In genomic region chr9:127539982-127540663, GRCh38 we compare ENCODE assay signal across 14 cellular contexts.
A peak's percentile ranks its signal among the peaks of the same experiment; 100 is the strongest.
DNase-seq lines count a peak whose midpoint lies in the region; ATAC-seq, FAIRE-seq and TF ChIP-seq lines count a peak whose summit lies in the region.
"Had no signal": no experiment of that assay in that cellular context is flagged by ENCODE, and none has a peak within 500 bp of the region (broad histone marks: within the 10 kb centered on the region; RNA-seq: fewer than 3 reads in every experiment).

No MANE protein-coding gene starts in this region.

- CTCF ChIA-PET in IMR-90 (lab: Yijun Ruan, JAX) = no interaction called here

- no peak overlapping the region for H3K27ac Mint-ChIP-seq in activated T-cell treated with anti-CD3 and anti-CD28 coated beads, Interleukin-2, amount 50 U/mL, for 24 hours
- H3K27ac Mint-ChIP-seq: activated naive CD8-positive, alpha-beta T cell had no signal

- H2AK9ac ChIP-seq in IMR-90 (replicated peaks; ENCODE audit: low read depth, low read length, poor library complexity) = peak overlapping the region; percentile 96

- no TSS peak for BruUV-seq in IMR-90 (replicated peaks; lab: Mats Ljungman, UMichigan)

- DNase-seq in IMR-90 (no peak), ascending aorta (ENCODE audit: low spot score in 2 of 2) (no peak), kidney (no peak), thyroid gland (peak; percentile 76 to 82), DMS79 treated with DMSO at 0.1 percent for 48 hours (lab: John Stamatoyannopoulos, UW) (no peak), anterior cingulate cortex (lab: John Stamatoyannopoulos, UW) (no peak)
- no peak for DNase-seq in activated T-cell treated with anti-CD3 and anti-CD28 coated beads, Interleukin-2, amount 50 U/mL, for 24 hours
- DNase-seq: effector CD8-positive, alpha-beta T cell; NCI-H1105; RPMI8226; T1000 had no signal

- H3K9me3 Mint-ChIP-seq in activated T-cell treated with anti-CD3 and anti-CD28 coated beads, Interleukin-2, amount 50 U/mL, for 24 hours = no peaks in the 10 kb centered on the region

- in situ Hi-C loops in IMR-90 (cut with MboI; ENCODE audit: low sequenced_read_pairs) = no loop called here

- peak overlapping the region; percentile 61 for H3K14ac ChIP-seq in IMR-90 (replicated peaks; ENCODE audit: low read depth, low read length)

- ATAC-seq in IMR-90 (ENCODE audit: low read depth) = no peak
- no peak for ATAC-seq in GM19397 (IDR thresholded peaks at IDR 0.05; ENCODE audit: unreplicated experiment)

- POLR2A ChIA-PET in IMR-90 (lab: Charles Lee; ENCODE audit: unreplicated experiment) = no interaction called here

- peaks cover 93% of the 10 kb centered on the region for H4K20me1 ChIP-seq in IMR-90 (ENCODE audit: insufficient read depth, low read length)

- intact Hi-C loops in IMR-90 (cut with micrococcal nuclease) (no loop called here), ascending aorta (cut with DNase I) (loop anchor here (1.0 to 2.0 kb wide), 2 partner anchors 15 to 39 kb away; no protein-coding TSS in a partner anchor), kidney (cut with DNase I) (no loop called here), thyroid gland (cut with DNase I) (no loop called here)

- TF ChIP-seq RAD21 in IMR-90 (IDR thresholded peaks at IDR 0.05; ENCODE audit: low read length) = no peak

- peak overlapping the region; percentile 88 for H2AK5ac ChIP-seq in IMR-90 (ENCODE audit: low read depth, low read length)

- dilution Hi-C loops in IMR-90 (cut with HindIII; ENCODE audit: low sequenced_read_pairs, unreplicated experiment) = no loop called here

- FAIRE-seq in kidney (lab: Jason Lieb, UNC) = no peak

- no peak overlapping the region for H3K4me3 ChIP-seq in IMR-90 (ENCODE audit: insufficient read depth, low read depth, low read length)
- no peak overlapping the region for H3K4me3 ChIP-seq in ascending aorta
- no peak overlapping the region for H3K4me3 ChIP-seq in kidney (ENCODE audit: low read length in 2 of 2)
- no peak overlapping the region for H3K4me3 ChIP-seq in thyroid gland (replicated peaks in 1 of 3)
- H3K4me3 ChIP-seq: lung had no signal

- peak overlapping the region; percentile 51 for H3K4me2 ChIP-seq in IMR-90 (ENCODE audit: low read depth, low read length)

- no peaks in the 10 kb centered on the region for H3K4me1 Mint-ChIP-seq in activated T-cell treated with anti-CD3 and anti-CD28 coated beads, Interleukin-2, amount 50 U/mL, for 24 hours (ENCODE audit: low read depth)

- H3K9ac ChIP-seq in IMR-90 (ENCODE audit: low read depth, low read length) = no peak overlapping the region
- H3K9ac ChIP-seq in kidney (ENCODE audit: low read length in 2 of 2) = no peak overlapping the region

- no peak overlapping the region for H2AFZ ChIP-seq in IMR-90 (replicated peaks; ENCODE audit: low read length, poor library complexity)

- peak overlapping the region in 1 of 2 experiments; percentile 83; a peak in 3 of 4 replicates for H4K8ac ChIP-seq in IMR-90 (ENCODE audit: low read depth in 2 of 2, low read length in 2 of 2)

- H4K5ac ChIP-seq in IMR-90 (ENCODE audit: low read depth, low read length) = peak overlapping the region; percentile 23; the same call in 1 of the 2 replicates

- H3K23ac ChIP-seq in IMR-90 (ENCODE audit: low read depth, low read length) = peak overlapping the region; percentile 91

- H3K27ac ChIP-seq in IMR-90 (ENCODE audit: insufficient read depth, low read length) (peak overlapping the region; percentile 86), ascending aorta (peak overlapping the region; percentile 79 to 82), kidney (ENCODE audit: low read depth in 2 of 2, low read length in 2 of 2) (peak overlapping the region; percentile 36 to 63), thyroid gland (peak overlapping the region; percentile 36 to 76 (median 71))

- peaks cover 43% of the 10 kb centered on the region for H3K9me1 ChIP-seq in IMR-90 (ENCODE audit: insufficient read depth, low read length)

- peak overlapping the region; percentile 95 for H3K4ac ChIP-seq in IMR-90 (ENCODE audit: low read depth, low read length)

- H3K27me3 ChIP-seq in IMR-90 (ENCODE audit: control insufficient read depth, insufficient read depth, low read length) = no peaks in the 10 kb centered on the region
- no peaks in the 10 kb centered on the region for H3K27me3 ChIP-seq in ascending aorta
- no peaks in the 10 kb centered on the region for H3K27me3 ChIP-seq in thyroid gland

- H3K4me3 Mint-ChIP-seq in activated T-cell treated with anti-CD3 and anti-CD28 coated beads, Interleukin-2, amount 50 U/mL, for 24 hours = no peak overlapping the region
- H3K4me3 Mint-ChIP-seq: activated naive CD8-positive, alpha-beta T cell had no signal

- no peaks in the 10 kb centered on the region for H3K27me3 Mint-ChIP-seq in activated T-cell treated with anti-CD3 and anti-CD28 coated beads, Interleukin-2, amount 50 U/mL, for 24 hours
- H3K27me3 Mint-ChIP-seq: activated naive CD8-positive, alpha-beta T cell had no signal

- TF ChIP-seq CTCF in IMR-90 (conservative IDR thresholded peaks at IDR 0.05; ENCODE audit: low read depth, low read length) (no peak), ascending aorta (IDR thresholded peaks at IDR 0.05) (no peak), kidney (IDR thresholded peaks at IDR 0.05; ENCODE audit: borderline replicate concordance, extremely low read depth, insufficient read depth) (no peak), thyroid gland (IDR thresholded peaks at IDR 0.05) (peak in 1 of 6 experiments; percentile 15)

- 72% methylated on average over 10 of the region's 15 CpGs; no CpG with 5 or more reads in 1 of the 2 experiments for WGBS in IMR-90 (ENCODE audit: extremely low coverage in 2 of 2, insufficient read length in 1 of 2), 2 experiments
- 57 to 63% methylated on average over 14 to 15 of the region's 15 CpGs for WGBS in thyroid gland, 2 donors

- TF ChIP-seq POLR2A in IMR-90 (IDR thresholded peaks at IDR 0.05; ENCODE audit: low read depth, low read length) (no peak), thyroid gland (IDR thresholded peaks at IDR 0.05) (no peak)

- H2BK15ac ChIP-seq in IMR-90 (ENCODE audit: low read depth, low read length) = peak overlapping the region; percentile 50; the same call in 2 of the 3 replicates

- peak overlapping the region; percentile 86 for H2BK20ac ChIP-seq in IMR-90 (ENCODE audit: low read depth, low read length)

- peaks cover 38% of the 10 kb centered on the region for H3K36me3 ChIP-seq in IMR-90 (ENCODE audit: control insufficient read depth, insufficient read depth, low read length)
- no peaks in the 10 kb centered on the region for H3K36me3 ChIP-seq in ascending aorta
- H3K36me3 ChIP-seq in kidney (ENCODE audit: control insufficient read depth in 1 of 2, insufficient read depth in 2 of 2, low read length in 2 of 2) = no peaks in the 10 kb centered on the region
- H3K36me3 ChIP-seq in thyroid gland = peaks cover 0 to 4% of the 10 kb centered on the region in 2 donors

- H3K18ac ChIP-seq in IMR-90 (ENCODE audit: low read depth, low read length) = peak overlapping the region; percentile 51

- peaks cover 78% of the 10 kb centered on the region for H3K4me1 ChIP-seq in IMR-90 (ENCODE audit: control insufficient read depth, insufficient read depth, low read length)
- H3K4me1 ChIP-seq in ascending aorta = peaks cover 40 to 63% of the 10 kb centered on the region in 2 donors
- peaks cover 9 to 59% of the 10 kb centered on the region in 2 donors for H3K4me1 ChIP-seq in kidney (ENCODE audit: control insufficient read depth in 1 of 2, insufficient read depth in 1 of 2, low read depth in 1 of 2, low read length in 2 of 2)
- H3K4me1 ChIP-seq in thyroid gland = peaks cover 50 to 84% of the 10 kb centered on the region in 2 donors

- peaks cover 10 to 79% of the 10 kb centered on the region in 2 experiments; a peak in 3 of 4 replicates for H3K79me1 ChIP-seq in IMR-90 (ENCODE audit: low read depth in 1 of 2, low read length in 2 of 2)

- no peaks in the 10 kb centered on the region for H3K36me3 Mint-ChIP-seq in activated T-cell treated with anti-CD3 and anti-CD28 coated beads, Interleukin-2, amount 50 U/mL, for 24 hours (ENCODE audit: low read depth)
- H3K36me3 Mint-ChIP-seq: activated naive CD8-positive, alpha-beta T cell had no signal

- H2BK120ac ChIP-seq in IMR-90 (ENCODE audit: low read depth, low read length) = peak overlapping the region; percentile 93

- H2BK5ac ChIP-seq in IMR-90 (ENCODE audit: low read depth, low read length, poor library complexity, severe bottlenecking) = peak overlapping the region; percentile 84

- H3K56ac ChIP-seq in IMR-90 (ENCODE audit: extremely low read depth, insufficient read depth, low read length) = peak overlapping the region; percentile 1; the same call in 1 of the 2 replicates

- H3K9me3 ChIP-seq in IMR-90 (ENCODE audit: control insufficient read depth, insufficient read depth, low read length) (no peaks in the 10 kb centered on the region), ascending aorta (no peaks in the 10 kb centered on the region), kidney (ENCODE audit: control insufficient read depth in 1 of 2, low read length in 2 of 2) (no peaks in the 10 kb centered on the region), thyroid gland (no peaks in the 10 kb centered on the region)

- H4K91ac ChIP-seq in IMR-90 (ENCODE audit: insufficient read depth, low read depth, low read length) = peak overlapping the region; percentile 96

TF ChIP-seq in IMR-90, 13 proteins besides CTCF, POLR2A, EP300 and RAD21:
- TF ChIP-seq CEBPB (IDR thresholded peaks at IDR 0.05; ENCODE audit: low read depth, low read length) = no peak

Comparison
In these comparisons a context has a peak if more than half of its experiments do, and no peak if none do; other contexts are left out.
1. DNase-seq: peak in thyroid gland (2 of 2); none in IMR-90 (single experiment), ascending aorta (0 of 2), kidney (single experiment), DMS79 treated with DMSO at 0.1 percent for 48 hours (single experiment), anterior cingulate cortex (0 of 58) and activated T-cell treated with anti-CD3 and anti-CD28 coated beads, Interleukin-2, amount 50 U/mL, for 24 hours (single experiment).
2. Peak in every context shown above with its lines, with median percentiles within 50 percentile points of each other: H3K27ac ChIP-seq.